In the genomic region with DNA sequence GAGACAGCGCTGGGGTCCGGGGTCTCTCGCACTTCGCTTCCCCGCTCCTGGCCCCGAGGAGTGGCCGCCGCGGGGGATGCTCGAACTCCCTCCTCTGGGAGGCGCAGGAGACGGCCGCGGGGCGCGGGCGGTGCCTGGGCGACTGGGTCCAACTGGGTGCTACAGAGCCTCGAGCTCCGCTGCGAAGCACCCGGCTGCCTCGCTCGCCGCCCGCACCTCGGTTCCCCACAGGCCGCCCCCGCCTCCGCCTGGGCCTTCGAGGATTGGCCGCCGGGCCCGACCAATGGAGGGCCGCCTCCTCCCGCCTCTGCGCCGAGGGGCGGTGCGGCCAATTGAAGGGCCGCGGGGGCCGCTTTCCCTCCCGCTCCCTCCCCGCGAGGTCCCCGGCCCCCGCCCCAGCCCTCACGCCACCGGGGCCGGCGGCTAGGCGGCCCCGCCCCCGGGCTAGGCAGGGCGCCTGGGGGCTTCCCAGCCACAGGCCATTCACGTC, we compare ENCODE assay signal across 8 cellular contexts. TPM values are rescaled to one million over a fixed set of nuclear protein-coding genes. Genes with fewer than 3 reads are reported as not detected.
A peak's percentile ranks its signal among the peaks of the same experiment; 100 is the strongest.
DNase-seq lines count a peak whose midpoint lies in the region; ATAC-seq and TF ChIP-seq lines count a peak whose summit lies in the region.

A gene (minus strand): TSS at position 196 of the 490 bp plus-strand sequence. CDS start 216 bp downstream, outside the sequence.

- DNase-seq in ELF-1 (ENCODE audit: low read depth, low spot score), result peak; percentile 95
- peak; percentile 98 for DNase-seq in H7
- peak; percentile 97 for DNase-seq in MG63
- DNase-seq in T-helper 1 cell, result peak; percentile 31 to 55 (median 39)
- peak; percentile 79 for DNase-seq in astrocyte of the cerebellum (ENCODE audit: low read depth)
- DNase-seq in right cardiac atrium, result peak; percentile 94 to 97 (median 97)
- DNase-seq in pulmonary artery endothelial cell (ENCODE audit: low read depth, low spot score), result peak; percentile 77
- peak; percentile 93 for DNase-seq in ureter (ENCODE audit: low spot score)

- H3K27me3 ChIP-seq in H7 (ENCODE audit: control insufficient read depth, insufficient read depth, low read length), result no peaks in the 10 kb centered on the region
- H3K27me3 ChIP-seq in MG63, result no peaks in the 10 kb centered on the region
- H3K27me3 ChIP-seq in right cardiac atrium (ENCODE audit: control insufficient read depth, insufficient read depth), result no peaks in the 10 kb centered on the region

- in situ Hi-C loops in astrocyte of the cerebellum (cut with HindIII; ENCODE audit: low sequenced_read_pairs), result no loop called here

- intact Hi-C loops in right cardiac atrium (cut with DNase I), result loop anchor here (5.0 to 10.0 kb wide), 5 partner anchors 35 to 118 kb away; no protein-coding TSS in a partner anchor

- TF ChIP-seq CTCF in astrocyte of the cerebellum (IDR thresholded peaks at IDR 0.05; ENCODE audit: low read depth, low read length, missing control alignments), result no peak

- H3K4me3 ChIP-seq in H7 (ENCODE audit: insufficient read depth, low read depth, low read length) (peak within 1 kb of the TSS; percentile 99), MG63 (peak within 1 kb of the TSS; percentile 91), astrocyte of the cerebellum (ENCODE audit: low read depth, low read length) (peak within 1 kb of the TSS; percentile 96), right cardiac atrium (ENCODE audit: low read length) (peak within 1 kb of the TSS; percentile 96)

- under 1% methylated on average over 57 of the region's 57 CpGs for WGBS in right cardiac atrium

- H3K4me1 ChIP-seq in right cardiac atrium (ENCODE audit: control insufficient read depth, insufficient read depth, low read length), result peaks cover 15% of the 10 kb centered on the region

- no peaks in the 10 kb centered on the region for H3K36me3 ChIP-seq in H7 (replicated peaks; ENCODE audit: control insufficient read depth, insufficient read depth, low read length)
- peaks cover 18% of the 10 kb centered on the region for H3K36me3 ChIP-seq in MG63

- peak within 1 kb of the TSS; percentile 99 for H3K27ac ChIP-seq in right cardiac atrium (ENCODE audit: low read length)

- peak; percentile 95 to 96 for ATAC-seq in right cardiac atrium

- H3K9me3 ChIP-seq in MG63, result no peaks in the 10 kb centered on the region
- H3K9me3 ChIP-seq in right cardiac atrium (ENCODE audit: control insufficient read depth, low read length), result no peaks in the 10 kb centered on the region

RNA-seq across cellular contexts. Expression of the gene that starts here (rescaled TPM):
- 309 and 364 TPM in 2 replicates for total RNA-seq in H7 (2014; rRNA removed; shearing (Covaris generic))
- total RNA-seq in MG63 (2014; rRNA removed; shearing (Covaris generic); ENCODE audit: low replicate concordance), result 129 and 169 TPM in 2 replicates
- total RNA-seq in right cardiac atrium (100 to 1,000 TPM; 105 to 162 (median 112) TPM), pulmonary artery endothelial cell (334 and 463 TPM in 2 replicates), ureter (208 TPM)
- polyA plus RNA-seq in right cardiac atrium, result 61.2 TPM

Comparison
In these comparisons a context has a peak if more than half of its experiments do, and no peak if none do; other contexts are left out.
1. Peak in every context shown above with its lines: DNase-seq, ATAC-seq, H3K4me3 ChIP-seq and H3K27ac ChIP-seq.
2. DNase-seq: peak in every context shown above with its lines; median percentile 98 in H7; 97 in MG63; 97 in right cardiac atrium; 95 in ELF-1; 93 in ureter; 79 in astrocyte of the cerebellum; 77 in pulmonary artery endothelial cell; 39 in T-helper 1 cell.